In genomic region chr5:377326-377981, GRCh38 we compare ENCODE assay signal across 9 cellular contexts. TPM values are rescaled to one million over a fixed set of nuclear protein-coding genes. Genes with fewer than 3 reads are reported as not detected.
DNase-seq lines count a peak whose midpoint lies in the region; ATAC-seq and TF ChIP-seq lines count a peak whose summit lies in the region.
"Had no signal": no experiment of that assay in that cellular context is flagged by ENCODE, and none has a peak within 500 bp of the region (broad histone marks: within the 10 kb centered on the region; RNA-seq: fewer than 3 reads in every experiment).

No MANE protein-coding gene starts in this region.

- H3K4me3 ChIP-seq in coronary artery: no peak overlapping the region
- H3K4me3 ChIP-seq in sigmoid colon: no peak overlapping the region
- H3K4me3 ChIP-seq in BE2C (ENCODE audit: low read depth, low read length): no peak overlapping the region

- DNase-seq in T-helper 2 cell treated with Interferon-gamma antibody and Interleukin-4, amounts not matched to agents 5 μg/mL and 100 μg/mL, for 36 hours (ENCODE audit: low spot score): peak; percentile 3
- DNase-seq in T-helper 2 cell (no peak), RWPE1 (ENCODE audit: low spot score) (no peak), coronary artery (ENCODE audit: low spot score) (peak; percentile 62), sigmoid colon (peak; percentile 56), epidermal melanocyte (ENCODE audit: insufficient read length, low spot score) (no peak), BE2C (no peak)
- DNase-seq: 8988T had no signal

- H3K27ac Mint-ChIP-seq in T-helper 2 cell treated with Interferon-gamma antibody and Interleukin-4, amounts not matched to agents 5 μg/mL and 100 μg/mL, for 36 hours: peak overlapping the region; percentile 89

- H3K9me3 Mint-ChIP-seq in T-helper 2 cell treated with Interferon-gamma antibody and Interleukin-4, amounts not matched to agents 5 μg/mL and 100 μg/mL, for 36 hours: peaks cover 16% of the 10 kb centered on the region

- no peak for TF ChIP-seq POLR2A in sigmoid colon (IDR thresholded peaks at IDR 0.05)

- H3K27me3 ChIP-seq in sigmoid colon (peaks cover 0 to 18% (median 15%) of the 10 kb centered on the region in 3 donors), BE2C (no peaks in the 10 kb centered on the region)

- CTCF ChIA-PET in RWPE1 (lab: Yijun Ruan, JAX): no interaction called here

- TF ChIP-seq EP300 in sigmoid colon (IDR thresholded peaks at IDR 0.05): no peak

- H3K9me3 ChIP-seq in sigmoid colon (no peaks in the 10 kb centered on the region), BE2C (no peaks in the 10 kb centered on the region)

- POLR2A ChIA-PET in RWPE1 (lab: Yijun Ruan, JAX; ENCODE audit: low non-redundant PET): no interaction called here

- no peaks in the 10 kb centered on the region for H3K27me3 Mint-ChIP-seq in T-helper 2 cell treated with Interferon-gamma antibody and Interleukin-4, amounts not matched to agents 5 μg/mL and 100 μg/mL, for 36 hours (ENCODE audit: low read depth)

- intact Hi-C loops in sigmoid colon (cut with DNase I): no loop called here

- H3K27ac ChIP-seq in RWPE1 (peak overlapping the region; percentile 45), coronary artery (no peak overlapping the region), sigmoid colon (no peak overlapping the region)

- peaks cover 48% of the 10 kb centered on the region for H3K36me3 Mint-ChIP-seq in T-helper 2 cell treated with Interferon-gamma antibody and Interleukin-4, amounts not matched to agents 5 μg/mL and 100 μg/mL, for 36 hours (ENCODE audit: low read depth)

- no peak for ATAC-seq in GM21390 (IDR thresholded peaks at IDR 0.05; ENCODE audit: unreplicated experiment)

- TF ChIP-seq CTCF in RWPE1 (conservative IDR thresholded peaks at IDR 0.05; ENCODE audit: low read depth) (no peak), coronary artery (IDR thresholded peaks at IDR 0.05) (no peak), sigmoid colon (IDR thresholded peaks at IDR 0.05) (no peak), BE2C (IDR thresholded peaks at IDR 0.05; ENCODE audit: low read depth, low read length) (no peak)

- no peaks in the 10 kb centered on the region for H3K36me3 ChIP-seq in sigmoid colon
- H3K36me3 ChIP-seq in BE2C: no peaks in the 10 kb centered on the region

- WGBS in sigmoid colon, 2 donors: 94 to 95% methylated on average over 10 of the region's 10 CpGs

- H3K4me1 Mint-ChIP-seq in T-helper 2 cell treated with Interferon-gamma antibody and Interleukin-4, amounts not matched to agents 5 μg/mL and 100 μg/mL, for 36 hours (ENCODE audit: low read depth): peaks cover 53% of the 10 kb centered on the region

- H3K4me3 Mint-ChIP-seq in T-helper 2 cell treated with Interferon-gamma antibody and Interleukin-4, amounts not matched to agents 5 μg/mL and 100 μg/mL, for 36 hours: peak overlapping the region; percentile 40

- H3K4me1 ChIP-seq in sigmoid colon (peaks cover 0 to 14% (median 13%) of the 10 kb centered on the region in 4 donors), BE2C (no peaks in the 10 kb centered on the region)

RNA-seq across cellular contexts. Expression of gene AHRR, which starts 55.9 kb away (rescaled TPM):
- 1 to 10 TPM in 1 of 4 donors, under 1 TPM in 2, not detected in 1; under 0.01 to 1.4 (median 0.68) TPM for total RNA-seq in sigmoid colon
- polyA plus RNA-seq in sigmoid colon: 1 to 10 TPM in 2 of 3 donors, under 1 TPM in 1; 0.85 to 1.8 (median 1.2) TPM
- 0.93 TPM for polyA plus RNA-seq in BE2C (2012; ENCODE audit: insufficient read depth, insufficient read length, low read depth)

Comparison
In these comparisons a context has a peak if more than half of its experiments do, and no peak if none do; other contexts are left out.
1. DNase-seq: peak in T-helper 2 cell treated with Interferon-gamma antibody and Interleukin-4, amounts not matched to agents 5 μg/mL and 100 μg/mL, for 36 hours (single experiment), coronary artery (single experiment) and sigmoid colon (single experiment); none in T-helper 2 cell (0 of 5), RWPE1 (single experiment), epidermal melanocyte (single experiment) and BE2C (single experiment).